9 cellular contexts compared by ENCODE assay signal in genomic region chr1:16643001-16643411, GRCh38. TPM values are rescaled to one million over a fixed set of nuclear protein-coding genes. Genes with fewer than 3 reads are reported as not detected.
DNase-seq lines count a peak whose midpoint lies in the region; ATAC-seq, FAIRE-seq and TF ChIP-seq lines count a peak whose summit lies in the region.
"Not testable (repeated sequence)": the region's sequence is repeated elsewhere in the genome, so short reads cannot be mapped to it uniquely, and the experiment has no call there.
"Had no signal": no experiment of that assay in that cellular context is flagged by ENCODE, and none has a peak within 500 bp of the region (broad histone marks: within the 10 kb centered on the region; RNA-seq: fewer than 3 reads in every experiment).

No MANE protein-coding gene starts in this region.

- H3K9me3 Mint-ChIP-seq in CD14-positive monocyte; activated CD8-positive, alpha-beta memory T cell treated with anti-CD3 and anti-CD28 coated beads, Interleukin-2, amount 10 ng/mL, durations not matched to agents 7 days and 5 days (ENCODE audit: low read depth): not testable (repeated sequence)

- H3K4me3 ChIP-seq in OCI-LY7 (ENCODE audit: low read depth, low read length, poor library complexity, severe bottlenecking) (peak overlapping the region; percentile 71), foreskin fibroblast (ENCODE audit: low read depth in 1 of 2, low read length in 2 of 2) (peak overlapping the region; percentile 56 to 95), stomach smooth muscle (ENCODE audit: low read length in 2 of 2) (peak overlapping the region; percentile 94 to 100)
- H3K4me3 ChIP-seq in GM12878, lung: not testable (repeated sequence)

- FAIRE-seq in GM12878 (lab: Jason Lieb, UNC): not testable (repeated sequence)

- H3K4me2 ChIP-seq in OCI-LY7 (ENCODE audit: low read length) (peak overlapping the region; percentile 77), GM12878 (ENCODE audit: control insufficient read depth, insufficient read depth) (peak overlapping the region; percentile 100)

- SMC1A ChIA-PET in GM12878 (lab: Charles Lee; ENCODE audit: uncharacterized antibody, unreplicated experiment): not testable (repeated sequence)

- H3K27me3 ChIP-seq in GM12878 (replicated peaks in 1 of 2; ENCODE audit: control insufficient read depth in 2 of 2, insufficient read depth in 2 of 2, low read length in 1 of 2); lung (ENCODE audit: control insufficient read depth, insufficient read depth); stomach smooth muscle (ENCODE audit: control insufficient read depth in 1 of 2, insufficient read depth in 2 of 2, low read length in 2 of 2): not testable (repeated sequence)

- TF ChIP-seq EP300 in GM12878 (IDR thresholded peaks at IDR 0.05; ENCODE audit: borderline replicate concordance in 1 of 2, control insufficient read depth in 1 of 2, low read depth in 2 of 2, low read length in 2 of 2): not testable (repeated sequence)

- not testable (repeated sequence) for H3K9me2 ChIP-seq in OCI-LY7 (ENCODE audit: insufficient read depth, low read length)

- H2AFZ ChIP-seq in OCI-LY7 (ENCODE audit: low read length); GM12878 (ENCODE audit: control insufficient read depth, low read depth, low read length): not testable (repeated sequence)

- CTCF ChIA-PET in OCI-LY7 (lab: Charles Lee; ENCODE audit: unreplicated experiment); GM12878 (lab: Yijun Ruan, JAX): not testable (repeated sequence)
- CTCF ChIA-PET in activated CD8-positive, alpha-beta memory T cell treated with anti-CD3 and anti-CD28 coated beads, Interleukin-2, amount 10 ng/mL, durations not matched to agents 7 days and 5 days (lab: Charles Lee): interaction anchor here (1.3 to 2.6 kb wide), 2 partner anchors 18 to 22 kb away, joined by 3 to 9 read pairs; no protein-coding TSS in a partner anchor

- H3K27ac ChIP-seq in OCI-LY7 (ENCODE audit: low read depth, low read length, poor library complexity, severe bottlenecking); GM12878 (ENCODE audit: control insufficient read depth, insufficient read depth); lung (ENCODE audit: low read depth in 1 of 2, low read length in 1 of 2): not testable (repeated sequence)
- H3K27ac ChIP-seq in stomach smooth muscle (ENCODE audit: low read length): peak overlapping the region; percentile 24

- intact Hi-C loops in CD14-positive monocyte (cut with micrococcal nuclease): loop anchor here in 1 of 2 donors (10.0 kb wide), 1 partner anchor 262 kb away; no protein-coding TSS in a partner anchor
- intact Hi-C loops in OCI-LY7 (cut with micrococcal nuclease; ENCODE audit: unreplicated experiment); GM12878 (cut with micrococcal nuclease; ENCODE audit: unreplicated experiment); posterior cingulate gyrus (cut with DNase I): not testable (repeated sequence)

- not testable (repeated sequence) for TF ChIP-seq RAD21 in GM12878 (IDR thresholded peaks at IDR 0.05; ENCODE audit: insufficient read depth, low read depth, low read length)

- H3K4me1 Mint-ChIP-seq in CD14-positive monocyte; activated CD8-positive, alpha-beta memory T cell treated with anti-CD3 and anti-CD28 coated beads, Interleukin-2, amount 10 ng/mL, durations not matched to agents 7 days and 5 days: not testable (repeated sequence)

- RAD21 ChIA-PET in GM12878 (lab: Charles Lee; ENCODE audit: unreplicated experiment): interaction anchor here (0.6 kb wide), 1 partner anchor 66 kb away, joined by 3 read pairs; no protein-coding TSS in a partner anchor

- 86% methylated on average over 4 of the region's 4 CpGs for WGBS in GM12878 (ENCODE audit: insufficient coverage, insufficient replicate concordance, low lambda C conversion rate, missing lambda C conversion rate)
- 94 to 96% methylated on average over 4 of the region's 4 CpGs for WGBS in lung, 2 donors

- not testable (repeated sequence) for H3K79me2 ChIP-seq in OCI-LY7 (ENCODE audit: insufficient read depth, low read depth, low read length)
- peaks cover 13% of the 10 kb centered on the region for H3K79me2 ChIP-seq in GM12878 (ENCODE audit: control insufficient read depth, insufficient read depth, low read length)

- not testable (repeated sequence) for BruUV-seq in OCI-LY7 (replicated peaks; lab: Mats Ljungman, UMichigan); GM12878 (replicated peaks; lab: Mats Ljungman, UMichigan)

- not testable (repeated sequence) for ATAC-seq in activated CD8-positive, alpha-beta memory T cell treated with anti-CD3 and anti-CD28 coated beads, Interleukin-2, amount 10 ng/mL, durations not matched to agents 7 days and 5 days; GM12878; lung (ENCODE audit: insufficient read depth, low FRiP score)

- POLR2A ChIA-PET in OCI-LY7 (lab: Charles Lee); GM12878 (lab: Charles Lee): not testable (repeated sequence)

- peaks cover 8 to 17% (median 9%) of the 10 kb centered on the region in 3 donors for H3K27me3 Mint-ChIP-seq in CD14-positive monocyte (ENCODE audit: low read depth in 3 of 3)
- not testable (repeated sequence) for H3K27me3 Mint-ChIP-seq in activated CD8-positive, alpha-beta memory T cell treated with anti-CD3 and anti-CD28 coated beads, Interleukin-2, amount 10 ng/mL, durations not matched to agents 7 days and 5 days

- H3K36me3 ChIP-seq in OCI-LY7 (ENCODE audit: insufficient read depth, low read length); GM12878 (ENCODE audit: control insufficient read depth in 2 of 2, insufficient read depth in 2 of 2, low read length in 1 of 2); lung (ENCODE audit: control insufficient read depth in 2 of 2, insufficient read depth in 2 of 2, low read length in 2 of 2); stomach smooth muscle (ENCODE audit: control insufficient read depth in 2 of 2, insufficient read depth in 2 of 2, low read length in 2 of 2): not testable (repeated sequence)

- H3K4me3 Mint-ChIP-seq in CD14-positive monocyte; activated CD8-positive, alpha-beta memory T cell treated with anti-CD3 and anti-CD28 coated beads, Interleukin-2, amount 10 ng/mL, durations not matched to agents 7 days and 5 days: not testable (repeated sequence)

- TF ChIP-seq CTCF in CD14-positive monocyte (IDR thresholded peaks at IDR 0.05); OCI-LY7 (conservative IDR thresholded peaks at IDR 0.05; ENCODE audit: low read length); GM12878 (IDR thresholded peaks at IDR 0.05 in 2 of 3, conservative IDR thresholded peaks at IDR 0.05 in 1 of 3; ENCODE audit: control insufficient read depth in 2 of 3, extremely low read depth in 1 of 3, insufficient read depth in 1 of 3, low read depth in 3 of 3, low read length in 3 of 3); foreskin fibroblast (IDR thresholded peaks at IDR 0.05; ENCODE audit: low read depth, low read length); lung (IDR thresholded peaks at IDR 0.05; ENCODE audit: control extremely low read depth, extremely low read depth): not testable (repeated sequence)

- H3K4me1 ChIP-seq in OCI-LY7 (ENCODE audit: insufficient read depth, low read length, poor library complexity, severe bottlenecking) (peaks cover 26% of the 10 kb centered on the region), GM12878 (ENCODE audit: control insufficient read depth, insufficient read depth, low read length) (peaks cover 18% of the 10 kb centered on the region), lung (ENCODE audit: control insufficient read depth in 2 of 2, insufficient read depth in 2 of 2, low read length in 2 of 2) (peaks cover 4 to 15% of the 10 kb centered on the region in 2 donors), stomach smooth muscle (ENCODE audit: control insufficient read depth, insufficient read depth, low read length) (peaks cover 36% of the 10 kb centered on the region)

- TF ChIP-seq POLR2A in GM12878 (IDR thresholded peaks at IDR 0.05; ENCODE audit: low read depth, low read length): not testable (repeated sequence)

- in situ Hi-C loops in GM12878 (cut with MboI): not testable (repeated sequence)

- not testable (repeated sequence) for H4K20me1 ChIP-seq in OCI-LY7 (ENCODE audit: insufficient read depth, low read length); GM12878 (ENCODE audit: control insufficient read depth, insufficient read depth)

- not testable (repeated sequence) for H3K9ac ChIP-seq in GM12878 (ENCODE audit: control insufficient read depth, insufficient read depth, low read length)
- H3K9ac ChIP-seq in stomach smooth muscle (ENCODE audit: low read length in 2 of 2): peak overlapping the region; percentile 95 to 100

- H3K36me3 Mint-ChIP-seq in CD14-positive monocyte; activated CD8-positive, alpha-beta memory T cell treated with anti-CD3 and anti-CD28 coated beads, Interleukin-2, amount 10 ng/mL, durations not matched to agents 7 days and 5 days: not testable (repeated sequence)

- H3K9me3 ChIP-seq in OCI-LY7 (ENCODE audit: low read length); GM12878 (replicated peaks; ENCODE audit: control insufficient read depth, insufficient read depth, low read length); lung (ENCODE audit: control insufficient read depth in 2 of 2, insufficient read depth in 1 of 2, low read length in 1 of 2); stomach smooth muscle (ENCODE audit: control insufficient read depth in 2 of 2, low read length in 2 of 2): not testable (repeated sequence)

- not testable (repeated sequence) for H3K27ac Mint-ChIP-seq in CD14-positive monocyte; activated CD8-positive, alpha-beta memory T cell treated with anti-CD3 and anti-CD28 coated beads, Interleukin-2, amount 10 ng/mL, durations not matched to agents 7 days and 5 days

- peak; percentile 62 for DNase-seq in CD14-positive monocyte (ENCODE audit: low spot score)
- not testable (repeated sequence) for DNase-seq in OCI-LY7 (ENCODE audit: low spot score); GM12878 (ENCODE audit: low read depth, low spot score); foreskin fibroblast
- peak; percentile 53 for DNase-seq in activated CD8-positive, alpha-beta memory T cell treated with anti-CD3 and anti-CD28 coated beads, Interleukin-2, amount 10 ng/mL, durations not matched to agents 7 days and 5 days
- peak; percentile 48 for DNase-seq in lung (ENCODE audit: low spot score)
- DNase-seq in posterior cingulate gyrus: peak in 8 of 10 donors; percentile 9 to 91 (median 28)

RNA-seq across cellular contexts. Expression of gene RNU1-3, which starts 23.7 kb away (rescaled TPM):
- polyA plus RNA-seq in CD14-positive monocyte (not detected), GM12878 (2011; rRNA removed) (82.4 and 113 TPM in 2 replicates), GM12878 (2014; fragmentation: Illumina TruSeq; extraction: Trizol) (not detected in 2 replicates), GM12878 (2014; fragmentation: Nextera tagmentation; extraction: Ambion mirVana) (1 to 10 TPM; 4.5 to 4.9 TPM), GM12878 (2014; rRNA removed) (not detected in 2 replicates), GM12878 (2016; fragmentation: Nextera tagmentation; extraction: Ambion mirVana) (1 to 10 TPM; 2.6 to 3.6 TPM), lung (not detected)
- under 0.01 TPM in 2 replicates for total RNA-seq in OCI-LY7 (2014; rRNA removed; shearing (Covaris generic))
- total RNA-seq in OCI-LY7 (2022) (1,721 and 1,968 TPM in 2 replicates), GM12878 (2014; rRNA removed) (under 0.01 TPM in 2 replicates), GM12878 (2014; rRNA removed; fragmentation: Illumina TruSeq; extraction: Trizol) (20,946 and 25,634 TPM in 2 replicates), GM12878 (2021) (2,403 and 2,678 TPM in 2 replicates), lung (1,000 to 10,000 TPM in 1 of 2 donors, under 1 TPM in 1; under 0.01 to 3,134 TPM)
- 1,000 to 10,000 TPM in 1 of 2 experiments, 100 to 1,000 TPM in 1; 922 to 3,744 TPM for total RNA-seq in activated CD8-positive, alpha-beta memory T cell treated with anti-CD3 and anti-CD28 coated beads, Interleukin-2, amount 10 ng/mL, durations not matched to agents 7 days and 5 days
- total RNA-seq in GM12878 (2013; cell fraction: nucleolus; rRNA removed): under 0.01 TPM in 2 replicates
- not detected for polyA plus RNA-seq in GM12878 (2011; ENCODE audit: low read depth)
- polyA plus RNA-seq in GM12878 (2011; cell fraction: cytosol; rRNA removed): under 0.01 TPM in 1 of 2 replicates, not detected in the other
- polyA plus RNA-seq in GM12878 (2011; cell fraction: nucleus; rRNA removed): under 0.01 TPM in 2 replicates
- 66.2 TPM in 1 of 2 replicates, not detected in the other for polyA plus RNA-seq in GM12878 (2012)
- under 0.01 and 12,429 TPM in 2 replicates for polyA minus RNA-seq in GM12878 (2011; rRNA and poly(A)+ RNA removed)
- polyA minus RNA-seq in GM12878 (2011; cell fraction: cytosol; rRNA and poly(A)+ RNA removed): 90,580 and 95,504 TPM in 2 replicates
- polyA minus RNA-seq in GM12878 (2011; cell fraction: nucleus; rRNA and poly(A)+ RNA removed): 67,711 and 110,374 TPM in 2 replicates
- total RNA-seq: M059J had no signal

RNA-seq across cellular contexts. Expression of gene NBPF1, which starts 29.6 kb away (rescaled TPM):
- polyA plus RNA-seq in CD14-positive monocyte (1 to 10 TPM; 2.6 to 4.3 TPM), GM12878 (2011; rRNA removed) (3.2 and 3.4 TPM in 2 replicates), GM12878 (2014; fragmentation: Illumina TruSeq; extraction: Trizol) (1.1 and 1.6 TPM in 2 replicates), GM12878 (2014; fragmentation: Nextera tagmentation; extraction: Ambion mirVana) (under 1 TPM; 0.20 to 0.34 TPM), GM12878 (2014; rRNA removed) (0.74 and 1.3 TPM in 2 replicates), GM12878 (2016; fragmentation: Nextera tagmentation; extraction: Ambion mirVana) (under 1 TPM; 0.70 to 0.73 TPM), lung (1 to 10 TPM; 4.3 to 5.7 TPM)
- 9.0 and 11.0 TPM in 2 replicates for total RNA-seq in OCI-LY7 (2014; rRNA removed; shearing (Covaris generic))
- total RNA-seq in OCI-LY7 (2022) (33.1 and 34.1 TPM in 2 replicates), GM12878 (2014; rRNA removed) (0.22 and 0.45 TPM in 2 replicates), GM12878 (2014; rRNA removed; fragmentation: Illumina TruSeq; extraction: Trizol) (0.36 and 0.60 TPM in 2 replicates), GM12878 (2021) (1.2 and 1.4 TPM in 2 replicates), lung (10 to 100 TPM; 54.1 to 83.8 TPM)
- total RNA-seq in activated CD8-positive, alpha-beta memory T cell treated with anti-CD3 and anti-CD28 coated beads, Interleukin-2, amount 10 ng/mL, durations not matched to agents 7 days and 5 days: 1 to 10 TPM; 2.8 to 3.1 TPM
- total RNA-seq in GM12878 (2013; cell fraction: nucleolus; rRNA removed): 9.5 and 10.3 TPM in 2 replicates
- polyA plus RNA-seq in GM12878 (2011; ENCODE audit: low read depth): 1.4 TPM
- 1.7 and 1.9 TPM in 2 replicates for polyA plus RNA-seq in GM12878 (2011; cell fraction: cytosol; rRNA removed)
- polyA plus RNA-seq in GM12878 (2011; cell fraction: nucleus; rRNA removed): 4.1 and 4.2 TPM in 2 replicates
- 1.7 and 2.6 TPM in 2 replicates for polyA plus RNA-seq in GM12878 (2012)
- polyA minus RNA-seq in GM12878 (2011; rRNA and poly(A)+ RNA removed): 1.9 TPM in 2 replicates
- 0.80 and 0.83 TPM in 2 replicates for polyA minus RNA-seq in GM12878 (2011; cell fraction: cytosol; rRNA and poly(A)+ RNA removed)
- polyA minus RNA-seq in GM12878 (2011; cell fraction: nucleus; rRNA and poly(A)+ RNA removed): 2.9 and 3.9 TPM in 2 replicates
